ENCODE assay signal across 7 cellular contexts in the genomic region with DNA sequence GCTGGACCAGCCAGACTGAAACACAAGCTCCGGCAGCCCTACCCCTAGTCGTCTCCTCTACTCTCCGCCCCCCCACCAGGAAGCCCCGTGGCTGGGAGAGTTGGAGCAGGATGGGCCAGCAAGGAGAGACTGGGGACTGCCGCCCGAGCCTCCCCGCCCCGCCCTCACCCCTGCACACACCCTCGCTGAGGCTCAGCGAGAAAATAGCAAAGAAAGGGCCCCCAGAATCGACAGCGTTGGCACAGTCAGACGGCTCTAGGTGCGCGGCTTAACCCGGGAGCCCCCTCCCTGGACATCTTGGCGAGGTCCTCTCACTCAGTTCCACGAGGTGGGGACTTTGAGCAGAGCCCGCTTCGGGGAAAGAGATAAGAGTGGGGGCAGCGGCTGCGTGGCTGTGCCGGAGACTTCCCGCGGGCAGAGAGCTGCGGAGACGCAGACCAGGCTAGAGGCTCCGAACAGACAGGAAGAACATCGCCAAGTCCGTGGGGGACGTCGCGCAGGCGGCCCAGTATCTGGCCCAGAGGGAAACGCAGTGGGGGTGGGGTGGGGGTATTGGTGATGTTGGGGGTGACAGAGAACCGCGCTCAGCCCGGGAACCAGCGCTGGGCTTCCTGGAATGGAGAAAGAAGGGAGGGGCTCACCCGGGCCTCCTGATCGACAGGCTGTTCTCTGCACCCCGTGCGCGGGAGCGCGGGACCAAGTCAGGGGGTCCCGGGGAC. TPM values are rescaled to one million over a fixed set of nuclear protein-coding genes. Genes with fewer than 3 reads are reported as not detected.
DNase-seq lines count a peak whose midpoint lies in the region; ATAC-seq, FAIRE-seq and TF ChIP-seq lines count a peak whose summit lies in the region.
"Had no signal": no experiment of that assay in that cellular context is flagged by ENCODE, and none has a peak within 500 bp of the region (broad histone marks: within the 10 kb centered on the region; RNA-seq: fewer than 3 reads in every experiment).

No MANE protein-coding gene starts in this region.

- H3K27me3 Mint-ChIP-seq in nephron (ENCODE audit: low read depth), result peaks cover 71% of the 10 kb centered on the region

- no peaks in the 10 kb centered on the region for H3K9me1 ChIP-seq in K562 (ENCODE audit: control insufficient read depth, insufficient read depth, low read length)

- peak; percentile 55 to 73 (median 62) for DNase-seq in K562 (ENCODE audit: extremely low read depth in 1 of 4, low spot score in 3 of 4)
- no peak for DNase-seq in DMS79 (lab: John Stamatoyannopoulos, UW)

- no peak overlapping the region for H3K27ac Mint-ChIP-seq in nephron

- CTCF ChIA-PET in K562 (lab: Yijun Ruan, JAX; ENCODE audit: low intra/inter-chr PET ratio), result no interaction called here

- FAIRE-seq in K562 (lab: Jason Lieb, UNC), result peak; percentile 19

- H3K4me3 ChIP-seq in GM08714 (ENCODE audit: low read length), result peak overlapping the region; percentile 63; the same call in 1 of the 2 replicates
- peak overlapping the region; percentile 60 for H3K4me3 ChIP-seq in K562

- H3K36me3 Mint-ChIP-seq in nephron (ENCODE audit: low read depth), result no peaks in the 10 kb centered on the region

- H3K27me3 ChIP-seq in K562 (ENCODE audit: control insufficient read depth in 2 of 2, insufficient read depth in 2 of 2, low read length in 2 of 2), result no peaks in the 10 kb centered on the region

- H3K36me3 ChIP-seq in K562 (ENCODE audit: control insufficient read depth, insufficient read depth, low read length), result no peaks in the 10 kb centered on the region

- intact Hi-C loops in K562 (cut with micrococcal nuclease), result no loop called here

- no peaks in the 10 kb centered on the region for H3K79me2 ChIP-seq in K562 (ENCODE audit: control insufficient read depth, insufficient read depth, low read length)

- H3K9ac ChIP-seq in K562 (ENCODE audit: insufficient read depth in 1 of 2, low read depth in 2 of 2, low read length in 2 of 2), result peak overlapping the region; percentile 45 to 93; a peak in 3 of 4 replicates

- H3K27ac ChIP-seq in K562 (ENCODE audit: extremely low read depth, low read depth, low read length), result peak overlapping the region; percentile 56; the same call in 2 of the 3 replicates

- peak; percentile 30 to 42 (median 42); a peak in 5 of 6 replicates for TF ChIP-seq CTCF in K562 (IDR thresholded peaks at IDR 0.05 in 2 of 3, conservative IDR thresholded peaks at IDR 0.05 in 1 of 3; ENCODE audit: insufficient read depth in 2 of 3, low read depth in 1 of 3, low read length in 3 of 3)
- no peak for TF ChIP-seq CTCF in nephron (IDR thresholded peaks at IDR 0.05; ENCODE audit: unreplicated experiment in 3 of 3)

- TF ChIP-seq POLR2A in K562 (conservative IDR thresholded peaks at IDR 0.05), result peak; percentile 49

- peak; percentile 20 to 38 for TF ChIP-seq RAD21 in K562 (CRISPR knock-in tag; conservative IDR thresholded peaks at IDR 0.05 in 1 of 2, IDR thresholded peaks at IDR 0.05 in 1 of 2)

- H3K4me3 Mint-ChIP-seq in nephron, result peak overlapping the region; percentile 86 to 88 (median 87)

- BruUV-seq in K562 (replicated peaks; lab: Mats Ljungman, UMichigan), result no TSS peak

- POLR2A ChIA-PET in K562 (lab: Yijun Ruan, JAX), result interaction anchor here (5.0 kb wide), 1 partner anchor 12 kb away, joined by 69 read pairs; no protein-coding TSS in a partner anchor

- no peaks in the 10 kb centered on the region for H3K9me3 Mint-ChIP-seq in nephron

- no peak for TF ChIP-seq EP300 in K562 (IDR thresholded peaks at IDR 0.05; ENCODE audit: low read length)

- in situ Hi-C loops in K562 (cut with MboI), result no loop called here

- peaks cover 19% of the 10 kb centered on the region for H3K4me1 Mint-ChIP-seq in nephron

- ATAC-seq in K562 (peak; percentile 43), HG03469 (IDR thresholded peaks at IDR 0.05; ENCODE audit: unreplicated experiment) (no peak), HG02798 (IDR thresholded peaks at IDR 0.05; ENCODE audit: poor library complexity, unreplicated experiment) (no peak)

- H3K4me2 ChIP-seq in K562 (ENCODE audit: insufficient read depth, low read length), result peak overlapping the region; percentile 75

- no peaks in the 10 kb centered on the region for H4K20me1 ChIP-seq in K562 (replicated peaks; ENCODE audit: control insufficient read depth, insufficient read depth, low read length)

- no peaks in the 10 kb centered on the region for H3K9me3 ChIP-seq in K562 (replicated peaks; ENCODE audit: control insufficient read depth, insufficient read depth, low read depth, low read length)

- H2AFZ ChIP-seq in K562 (ENCODE audit: low read depth, low read length), result peak overlapping the region; percentile 91

- peaks cover 29 to 47% of the 10 kb centered on the region in 2 experiments; a peak in 4 of 5 replicates for H3K4me1 ChIP-seq in K562 (replicated peaks in 1 of 2; ENCODE audit: control insufficient read depth in 2 of 2, insufficient read depth in 2 of 2, low read length in 2 of 2)

- 4% methylated on average over 34 of the region's 47 CpGs for WGBS in K562 (ENCODE audit: insufficient coverage, low coverage, missing lambda C conversion rate)

RNA-seq across cellular contexts. Expression of a gene that starts 1.0 kb away (rescaled TPM):
- total RNA-seq in K562 (2011; cell fraction: chromatin; rRNA removed; ENCODE audit: low replicate concordance), result 5.4 and 8.3 TPM in 2 replicates
- total RNA-seq in K562 (2011; cell fraction: nucleolus; rRNA removed), result 6.2 and 7.5 TPM in 2 replicates
- 7.2 and 7.9 TPM in 2 replicates for total RNA-seq in K562 (2011; cell fraction: nucleoplasm; rRNA removed)
- total RNA-seq in K562 (2014; rRNA removed) (12.9 and 13.8 TPM in 2 replicates), K562 (2014; rRNA removed; fragmentation: Illumina TruSeq; extraction: Trizol) (8.4 and 11.7 TPM in 2 replicates), K562 (2015; rRNA removed; fragmentation: Illumina TruSeq; extraction: Trizol) (8.9 and 9.0 TPM in 2 replicates), K562 (2021) (10.3 and 12.4 TPM in 2 replicates)
- polyA plus RNA-seq in K562 (2011; rRNA removed) (7.1 and 12.6 TPM in 2 replicates), K562 (2014; fragmentation: Illumina TruSeq; extraction: Trizol) (5.4 and 7.7 TPM in 2 replicates), K562 (2014; fragmentation: Nextera tagmentation; extraction: Ambion mirVana) (1 to 10 TPM; 2.6 to 3.2 TPM), K562 (2014; rRNA removed) (12.4 and 14.9 TPM in 2 replicates)
- 4.5 and 12.8 TPM in 2 replicates for polyA plus RNA-seq in K562 (2011; cell fraction: cytosol; rRNA removed)
- 8.4 and 8.9 TPM in 2 replicates for polyA plus RNA-seq in K562 (2011; cell fraction: nucleus; rRNA removed)
- 6.9 and 17.6 TPM in 2 replicates for polyA plus RNA-seq in K562 (2012)
- 3.3 and 4.2 TPM in 2 replicates for polyA minus RNA-seq in K562 (2011; rRNA and poly(A)+ RNA removed)
- 3.4 and 4.1 TPM in 2 replicates for polyA minus RNA-seq in K562 (2011; cell fraction: cytosol; rRNA and poly(A)+ RNA removed)
- polyA minus RNA-seq in K562 (2011; cell fraction: nucleus; rRNA and poly(A)+ RNA removed), result 2.6 and 3.3 TPM in 2 replicates

RNA-seq across cellular contexts. Expression of a gene that starts 19.1 kb away (rescaled TPM):
- total RNA-seq in K562 (2011; cell fraction: chromatin; rRNA removed; ENCODE audit: low replicate concordance), result 93.5 and 120 TPM in 2 replicates
- total RNA-seq in K562 (2011; cell fraction: nucleolus; rRNA removed), result 59.6 and 64.0 TPM in 2 replicates
- 84.3 and 102 TPM in 2 replicates for total RNA-seq in K562 (2011; cell fraction: nucleoplasm; rRNA removed)
- total RNA-seq in K562 (2014; rRNA removed), result 29.5 and 31.6 TPM in 2 replicates
- 11.4 and 14.2 TPM in 2 replicates for total RNA-seq in K562 (2014; rRNA removed; fragmentation: Illumina TruSeq; extraction: Trizol)
- 21.7 and 25.6 TPM in 2 replicates for total RNA-seq in K562 (2015; rRNA removed; fragmentation: Illumina TruSeq; extraction: Trizol)
- 37.7 and 47.6 TPM in 2 replicates for total RNA-seq in K562 (2021)
- polyA plus RNA-seq in K562 (2011; rRNA removed), result 15.6 and 19.3 TPM in 2 replicates
- polyA plus RNA-seq in K562 (2011; cell fraction: cytosol; rRNA removed), result 15.7 and 25.0 TPM in 2 replicates
- polyA plus RNA-seq in K562 (2011; cell fraction: nucleus; rRNA removed), result 121 and 125 TPM in 2 replicates
- 32.5 and 45.1 TPM in 2 replicates for polyA plus RNA-seq in K562 (2012)
- polyA plus RNA-seq in K562 (2014; fragmentation: Illumina TruSeq; extraction: Trizol), result 20.9 and 29.8 TPM in 2 replicates
- polyA plus RNA-seq in K562 (2014; fragmentation: Nextera tagmentation; extraction: Ambion mirVana), result 1 to 10 TPM; 1.8 to 2.1 TPM
- 34.8 and 39.3 TPM in 2 replicates for polyA plus RNA-seq in K562 (2014; rRNA removed)
- polyA minus RNA-seq in K562 (2011; rRNA and poly(A)+ RNA removed), result 14.0 and 16.6 TPM in 2 replicates
- 7.3 and 9.5 TPM in 2 replicates for polyA minus RNA-seq in K562 (2011; cell fraction: cytosol; rRNA and poly(A)+ RNA removed)
- 19.9 and 22.7 TPM in 2 replicates for polyA minus RNA-seq in K562 (2011; cell fraction: nucleus; rRNA and poly(A)+ RNA removed)

RNA-seq across cellular contexts. Expression of a gene that starts 39.7 kb away (rescaled TPM):
- 854 and 1,455 TPM in 2 replicates for total RNA-seq in K562 (2011; cell fraction: chromatin; rRNA removed; ENCODE audit: low replicate concordance)
- 1,835 and 1,893 TPM in 2 replicates for total RNA-seq in K562 (2011; cell fraction: nucleolus; rRNA removed)
- 1,718 and 2,743 TPM in 2 replicates for total RNA-seq in K562 (2011; cell fraction: nucleoplasm; rRNA removed)
- 4,051 and 4,420 TPM in 2 replicates for total RNA-seq in K562 (2014; rRNA removed)
- 2,268 and 2,618 TPM in 2 replicates for total RNA-seq in K562 (2014; rRNA removed; fragmentation: Illumina TruSeq; extraction: Trizol)
- total RNA-seq in K562 (2015; rRNA removed; fragmentation: Illumina TruSeq; extraction: Trizol), result 3,776 and 3,843 TPM in 2 replicates
- 2,303 and 2,318 TPM in 2 replicates for total RNA-seq in K562 (2021)
- polyA plus RNA-seq in K562 (2011; rRNA removed), result 3,764 and 5,908 TPM in 2 replicates
- polyA plus RNA-seq in K562 (2011; cell fraction: cytosol; rRNA removed), result 7,594 and 7,810 TPM in 2 replicates
- 2,830 and 3,465 TPM in 2 replicates for polyA plus RNA-seq in K562 (2011; cell fraction: nucleus; rRNA removed)
- 3,329 and 5,405 TPM in 2 replicates for polyA plus RNA-seq in K562 (2012)
- polyA plus RNA-seq in K562 (2014; fragmentation: Illumina TruSeq; extraction: Trizol), result 3,833 and 4,270 TPM in 2 replicates
- 1,000 to 10,000 TPM; 3,894 to 5,311 TPM for polyA plus RNA-seq in K562 (2014; fragmentation: Nextera tagmentation; extraction: Ambion mirVana)
- 3,427 and 3,846 TPM in 2 replicates for polyA plus RNA-seq in K562 (2014; rRNA removed)
- 4,917 and 6,085 TPM in 2 replicates for polyA minus RNA-seq in K562 (2011; rRNA and poly(A)+ RNA removed)
- polyA minus RNA-seq in K562 (2011; cell fraction: cytosol; rRNA and poly(A)+ RNA removed), result 3,397 and 3,535 TPM in 2 replicates
- 973 and 1,854 TPM in 2 replicates for polyA minus RNA-seq in K562 (2011; cell fraction: nucleus; rRNA and poly(A)+ RNA removed)

RNA-seq across cellular contexts. Expression of a gene that starts 56.6 kb away (rescaled TPM):
- total RNA-seq in K562 (2011; cell fraction: chromatin; rRNA removed; ENCODE audit: low replicate concordance), result not detected in 2 replicates
- total RNA-seq in K562 (2011; cell fraction: nucleolus; rRNA removed), result not detected in 2 replicates
- not detected in 2 replicates for total RNA-seq in K562 (2011; cell fraction: nucleoplasm; rRNA removed)
- total RNA-seq in K562 (2014; rRNA removed) (not detected in 2 replicates), K562 (2014; rRNA removed; fragmentation: Illumina TruSeq; extraction: Trizol) (not detected in 2 replicates), K562 (2015; rRNA removed; fragmentation: Illumina TruSeq; extraction: Trizol) (not detected in 2 replicates), K562 (2021) (not detected in 2 replicates)
- polyA plus RNA-seq in K562 (2011; rRNA removed) (not detected in 2 replicates), K562 (2014; fragmentation: Illumina TruSeq; extraction: Trizol) (not detected in 2 replicates), K562 (2014; fragmentation: Nextera tagmentation; extraction: Ambion mirVana) (under 1 TPM in 1 of 2 experiments, not detected in 1; 0.01 TPM), K562 (2014; rRNA removed) (not detected in 2 replicates)
- polyA plus RNA-seq in K562 (2011; cell fraction: cytosol; rRNA removed), result not detected in 2 replicates
- polyA plus RNA-seq in K562 (2011; cell fraction: nucleus; rRNA removed), result not detected in 2 replicates
- not detected in 2 replicates for polyA plus RNA-seq in K562 (2012)
- not detected in 2 replicates for polyA minus RNA-seq in K562 (2011; rRNA and poly(A)+ RNA removed)
- polyA minus RNA-seq in K562 (2011; cell fraction: cytosol; rRNA and poly(A)+ RNA removed), result not detected in 2 replicates
- not detected in 2 replicates for polyA minus RNA-seq in K562 (2011; cell fraction: nucleus; rRNA and poly(A)+ RNA removed)
- total RNA-seq: HT1080 had no signal

RNA-seq across cellular contexts. Expression of a gene that starts 56.9 kb away (rescaled TPM):
- total RNA-seq in K562 (2011; cell fraction: chromatin; rRNA removed; ENCODE audit: low replicate concordance), result 34.8 and 81.1 TPM in 2 replicates
- total RNA-seq in K562 (2011; cell fraction: nucleolus; rRNA removed), result 29.7 and 40.4 TPM in 2 replicates
- 48.1 and 60.9 TPM in 2 replicates for total RNA-seq in K562 (2011; cell fraction: nucleoplasm; rRNA removed)
- total RNA-seq in K562 (2014; rRNA removed) (6.1 and 6.5 TPM in 2 replicates), K562 (2014; rRNA removed; fragmentation: Illumina TruSeq; extraction: Trizol) (13.5 and 13.9 TPM in 2 replicates), K562 (2015; rRNA removed; fragmentation: Illumina TruSeq; extraction: Trizol) (10.5 and 12.8 TPM in 2 replicates), K562 (2021) (13.5 and 14.2 TPM in 2 replicates)
- polyA plus RNA-seq in K562 (2011; rRNA removed) (21.9 and 24.1 TPM in 2 replicates), K562 (2014; fragmentation: Illumina TruSeq; extraction: Trizol) (15.8 and 17.2 TPM in 2 replicates), K562 (2014; fragmentation: Nextera tagmentation; extraction: Ambion mirVana) (1 to 10 TPM; 3.3 to 3.7 TPM), K562 (2014; rRNA removed) (18.0 and 20.0 TPM in 2 replicates)
- polyA plus RNA-seq in K562 (2011; cell fraction: cytosol; rRNA removed), result 5.6 and 11.8 TPM in 2 replicates
- polyA plus RNA-seq in K562 (2011; cell fraction: nucleus; rRNA removed), result 30.2 and 31.5 TPM in 2 replicates
- polyA plus RNA-seq in K562 (2012), result 12.9 and 20.0 TPM in 2 replicates
- 17.6 and 20.0 TPM in 2 replicates for polyA minus RNA-seq in K562 (2011; rRNA and poly(A)+ RNA removed)
- polyA minus RNA-seq in K562 (2011; cell fraction: cytosol; rRNA and poly(A)+ RNA removed), result 6.1 and 6.8 TPM in 2 replicates
- polyA minus RNA-seq in K562 (2011; cell fraction: nucleus; rRNA and poly(A)+ RNA removed), result 11.4 and 21.9 TPM in 2 replicates

Comparison
In these comparisons a context has a peak if more than half of its experiments do, and no peak if none do; other contexts are left out.
1. CTCF ChIP-seq: peak in K562 (3 of 3); none in nephron (0 of 3).